ENCODE assay signal across 8 cellular contexts in the genomic region with DNA sequence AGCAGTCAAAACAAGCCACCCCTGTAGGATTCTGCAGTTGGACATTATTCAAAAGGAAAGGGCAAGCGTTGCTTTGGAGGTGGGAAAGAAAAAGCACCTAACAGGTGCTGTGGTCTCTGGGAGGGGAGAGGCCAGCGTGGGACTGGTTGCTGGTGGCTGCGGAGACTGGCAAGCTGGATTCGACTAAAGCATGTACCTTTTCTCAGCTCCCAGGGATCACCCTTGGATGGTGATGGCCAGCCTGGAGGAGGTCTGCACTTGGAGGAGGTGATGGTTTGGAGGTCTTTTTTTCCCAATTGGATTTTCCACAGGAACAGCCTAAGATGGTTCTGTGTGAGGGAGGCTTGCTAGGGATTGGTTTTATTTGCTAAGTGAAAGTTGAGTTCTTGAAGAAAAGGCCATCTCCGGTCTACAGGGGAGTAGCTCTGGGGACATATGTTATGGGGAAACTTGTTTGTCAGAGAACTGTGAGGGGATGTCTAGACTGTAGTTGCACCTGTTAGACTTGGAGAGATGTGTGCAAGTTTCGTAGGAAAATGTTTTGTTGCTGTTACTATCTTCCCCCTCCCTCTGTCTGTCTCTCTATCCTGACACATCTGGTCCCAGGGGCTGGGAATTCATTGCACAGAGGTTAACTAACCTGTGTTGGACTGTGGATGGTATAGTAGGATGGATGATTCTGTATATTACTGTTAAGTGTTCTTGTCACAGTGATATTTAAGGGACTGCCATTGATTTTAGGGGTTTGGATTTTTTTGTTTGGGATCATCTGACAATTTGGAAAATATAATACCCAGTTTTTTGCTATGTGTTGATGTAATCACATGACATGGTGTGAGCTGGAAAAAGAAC. TPM values are rescaled to one million over a fixed set of nuclear protein-coding genes. Genes with fewer than 3 reads are reported as not detected.
DNase-seq lines count a peak whose midpoint lies in the region; ATAC-seq, FAIRE-seq and TF ChIP-seq lines count a peak whose summit lies in the region.

No MANE protein-coding gene starts in this region.

- H4K8ac ChIP-seq in IMR-90 (ENCODE audit: low read depth in 2 of 2, low read length in 2 of 2), result peak overlapping the region; percentile 4 to 11; a peak in 2 of 4 replicates

- POLR2A ChIA-PET in IMR-90 (lab: Charles Lee; ENCODE audit: unreplicated experiment) (no interaction called here), HepG2 (lab: Yijun Ruan, JAX) (no interaction called here)

- H2BK15ac ChIP-seq in IMR-90 (ENCODE audit: low read depth, low read length), result no peak overlapping the region

- H3K27me3 ChIP-seq in DND-41 (ENCODE audit: insufficient read depth, low read length, poor library complexity), result no peaks in the 10 kb centered on the region
- no peaks in the 10 kb centered on the region for H3K27me3 ChIP-seq in IMR-90 (ENCODE audit: control insufficient read depth, insufficient read depth, low read length)
- no peaks in the 10 kb centered on the region for H3K27me3 ChIP-seq in ascending aorta
- 0 out of 5 replicates have a peak, but pooled peaks cover 0 to 3% of the 10 kb centered on the region in 2 experiments for H3K27me3 ChIP-seq in HepG2 (ENCODE audit: control insufficient read depth in 1 of 2, insufficient read depth in 2 of 2, low read length in 2 of 2)
- no peaks in the 10 kb centered on the region for H3K27me3 ChIP-seq in thyroid gland

- BruUV-seq in IMR-90 (replicated peaks; lab: Mats Ljungman, UMichigan), result no TSS peak
- BruUV-seq in HepG2 (replicated peaks; lab: Mats Ljungman, UMichigan), result no TSS peak

- peak overlapping the region; percentile 9; the same call in 1 of the 2 replicates for H3K18ac ChIP-seq in IMR-90 (ENCODE audit: low read depth, low read length)

- H2BK20ac ChIP-seq in IMR-90 (ENCODE audit: low read depth, low read length), result no peak overlapping the region; the same call in 1 of the 2 replicates

- peak; percentile 39 for ATAC-seq in DND-41 (ENCODE audit: insufficient read depth, low read depth)
- no peak for ATAC-seq in IMR-90 (ENCODE audit: low read depth)
- ATAC-seq in HepG2, result no peak
- ATAC-seq in HG03139 (IDR thresholded peaks at IDR 0.05; ENCODE audit: unreplicated experiment), result no peak

- FAIRE-seq in HepG2 (lab: Jason Lieb, UNC), result peak; percentile 15

- peak overlapping the region; percentile 89 for H2AK9ac ChIP-seq in IMR-90 (replicated peaks; ENCODE audit: low read depth, low read length, poor library complexity)

- H4K20me1 ChIP-seq in DND-41 (ENCODE audit: insufficient read depth, low read length), result peaks cover 51% of the 10 kb centered on the region
- H4K20me1 ChIP-seq in IMR-90 (ENCODE audit: insufficient read depth, low read length), result peaks cover 40% of the 10 kb centered on the region
- peaks cover 14% of the 10 kb centered on the region; the same call in 1 of the 2 replicates for H4K20me1 ChIP-seq in HepG2 (ENCODE audit: insufficient read depth, low read length)

- WGBS in IMR-90 (ENCODE audit: extremely low coverage in 2 of 2, insufficient read length in 1 of 2), 2 experiments, result 0% methylated on average over 1 of the region's 6 CpGs; no CpG with 5 or more reads in 1 of the 2 experiments
- 55% methylated on average over 6 of the region's 6 CpGs for WGBS in HepG2 (ENCODE audit: low lambda C conversion rate)
- 45 to 51% methylated on average over 6 of the region's 6 CpGs for WGBS in thyroid gland, 2 donors

- dilution Hi-C loops in IMR-90 (cut with HindIII; ENCODE audit: low sequenced_read_pairs, unreplicated experiment), result no loop called here

- H2BK120ac ChIP-seq in IMR-90 (ENCODE audit: low read depth, low read length), result peak overlapping the region; percentile 79

- H4K5ac ChIP-seq in IMR-90 (ENCODE audit: low read depth, low read length), result no peak overlapping the region

- DNase-seq in DND-41, result peak; percentile 39
- DNase-seq in IMR-90, result no peak
- no peak for DNase-seq in ascending aorta (ENCODE audit: low spot score in 2 of 2)
- DNase-seq in HepG2 (ENCODE audit: low spot score), result no peak
- DNase-seq in thyroid gland, result no peak
- no peak for DNase-seq in NCI-H226
- no peak for DNase-seq in stimulated activated CD4-positive, alpha-beta T cell treated with anti-CD3 and anti-CD28 coated beads, Interleukin-15, amount 100 ng/mL, for 24 hours

- no peak for TF ChIP-seq RAD21 in IMR-90 (IDR thresholded peaks at IDR 0.05; ENCODE audit: low read length)
- TF ChIP-seq RAD21 in HepG2 (CRISPR knock-in tag; IDR thresholded peaks at IDR 0.05), result no peak

- H3K9me3 ChIP-seq in DND-41 (ENCODE audit: insufficient read depth, low read length, severe bottlenecking), result no peaks in the 10 kb centered on the region
- no peaks in the 10 kb centered on the region for H3K9me3 ChIP-seq in IMR-90 (ENCODE audit: control insufficient read depth, insufficient read depth, low read length)
- no peaks in the 10 kb centered on the region for H3K9me3 ChIP-seq in ascending aorta
- no peaks in the 10 kb centered on the region for H3K9me3 ChIP-seq in HepG2 (ENCODE audit: low read length)
- H3K9me3 ChIP-seq in thyroid gland, result no peaks in the 10 kb centered on the region

- TF ChIP-seq POLR2A in IMR-90 (IDR thresholded peaks at IDR 0.05; ENCODE audit: low read depth, low read length), result no peak
- no peak for TF ChIP-seq POLR2A in HepG2 (IDR thresholded peaks at IDR 0.05; ENCODE audit: insufficient read depth in 1 of 2, low read depth in 2 of 2, low read length in 2 of 2)
- no peak for TF ChIP-seq POLR2A in thyroid gland (IDR thresholded peaks at IDR 0.05)

- CTCF ChIA-PET in IMR-90 (lab: Yijun Ruan, JAX), result no interaction called here
- CTCF ChIA-PET in HepG2 (lab: Yijun Ruan, JAX; ENCODE audit: low intra/inter-chr PET ratio, low total read pairs), result no interaction called here

- peak overlapping the region; percentile 86 for H3K27ac ChIP-seq in DND-41 (ENCODE audit: low read length)
- peak overlapping the region; percentile 92; the same call in 1 of the 2 replicates for H3K27ac ChIP-seq in IMR-90 (ENCODE audit: insufficient read depth, low read length)
- peak overlapping the region; percentile 84 to 97 for H3K27ac ChIP-seq in ascending aorta
- H3K27ac ChIP-seq in HepG2 (ENCODE audit: extremely low read length, insufficient read depth, low read length), result no peak overlapping the region
- peak overlapping the region in 2 of 3 donors; percentile 87 to 94 for H3K27ac ChIP-seq in thyroid gland

- H2AFZ ChIP-seq in DND-41 (ENCODE audit: low read depth, low read length), result no peak overlapping the region
- no peak overlapping the region for H2AFZ ChIP-seq in IMR-90 (replicated peaks; ENCODE audit: low read length, poor library complexity)
- H2AFZ ChIP-seq in HepG2 (ENCODE audit: low read length), result no peak overlapping the region

- no peak overlapping the region for H4K91ac ChIP-seq in IMR-90 (ENCODE audit: insufficient read depth, low read depth, low read length)

- H3K4me2 ChIP-seq in DND-41 (ENCODE audit: insufficient read depth, low read length), result peak overlapping the region; percentile 73
- H3K4me2 ChIP-seq in IMR-90 (ENCODE audit: low read depth, low read length), result peak overlapping the region; percentile 94
- H3K4me2 ChIP-seq in HepG2 (ENCODE audit: low read depth, low read length), result peak overlapping the region; percentile 80

- intact Hi-C loops in IMR-90 (cut with micrococcal nuclease) (loop anchor here (1.0 kb wide), 2 partner anchors 177 to 293 kb away; no protein-coding TSS in a partner anchor), ascending aorta (cut with DNase I) (loop anchor here (5.0 kb wide), 1 partner anchor 293 kb away; no protein-coding TSS in a partner anchor), HepG2 (cut with micrococcal nuclease; ENCODE audit: unreplicated experiment) (loop anchor here (2.0 kb wide), 1 partner anchor 292 kb away; no protein-coding TSS in a partner anchor), thyroid gland (cut with DNase I) (no loop called here)

- H2BK5ac ChIP-seq in IMR-90 (ENCODE audit: low read depth, low read length, poor library complexity, severe bottlenecking), result peak overlapping the region; percentile 95

- TF ChIP-seq EP300 in HepG2 (IDR thresholded peaks at IDR 0.05; ENCODE audit: low read depth in 2 of 2, low read length in 2 of 2) (no peak), HepG2 (CRISPR knock-in tag; IDR thresholded peaks at IDR 0.05; ENCODE audit: borderline replicate concordance) (no peak)

- peaks cover 71% of the 10 kb centered on the region for H3K79me2 ChIP-seq in DND-41 (ENCODE audit: insufficient read depth, low read length)
- H3K79me2 ChIP-seq in HepG2 (ENCODE audit: insufficient read depth, low read length), result peaks cover 55% of the 10 kb centered on the region

- in situ Hi-C loops in IMR-90 (cut with MboI; ENCODE audit: low sequenced_read_pairs), result loop anchor here (5.0 to 10.0 kb wide), 3 partner anchors 216 to 296 kb away; no protein-coding TSS in a partner anchor
- in situ Hi-C loops in HepG2 (cut with HindIII; ENCODE audit: extremely low pct_ligation_motif_present, low pct_unique_long_range_greater_than_20kb), result no loop called here

- peak overlapping the region; percentile 99 for H3K14ac ChIP-seq in IMR-90 (replicated peaks; ENCODE audit: low read depth, low read length)

- H3K79me1 ChIP-seq in IMR-90 (ENCODE audit: low read depth in 1 of 2, low read length in 2 of 2), result peaks cover 9 to 47% of the 10 kb centered on the region in 2 experiments

- H3K9ac ChIP-seq in DND-41 (ENCODE audit: low read depth, low read length), result peak overlapping the region; percentile 97
- peak overlapping the region; percentile 81 for H3K9ac ChIP-seq in IMR-90 (ENCODE audit: low read depth, low read length)
- peak overlapping the region; percentile 82; the same call in 1 of the 2 replicates for H3K9ac ChIP-seq in HepG2 (ENCODE audit: insufficient read depth, low read depth, low read length)

- H3K36me3 ChIP-seq in DND-41 (ENCODE audit: insufficient read depth, low read length) (peaks cover 53% of the 10 kb centered on the region), IMR-90 (ENCODE audit: control insufficient read depth, insufficient read depth, low read length) (no peaks in the 10 kb centered on the region; the same call in 1 of the 2 replicates), ascending aorta (no peaks in the 10 kb centered on the region), HepG2 (replicated peaks in 1 of 2; ENCODE audit: control insufficient read depth in 1 of 2, insufficient read depth in 2 of 2, low read length in 2 of 2) (peaks cover 0 to 3% of the 10 kb centered on the region in 2 experiments; a peak in 1 of 5 replicates), thyroid gland (no peaks in the 10 kb centered on the region)

- H3K4me1 ChIP-seq in DND-41 (ENCODE audit: insufficient read depth, low read length) (peaks cover 53% of the 10 kb centered on the region), IMR-90 (ENCODE audit: control insufficient read depth, insufficient read depth, low read length) (peaks cover 5% of the 10 kb centered on the region), ascending aorta (peaks cover 0 to 12% of the 10 kb centered on the region in 2 donors), HepG2 (ENCODE audit: insufficient read depth, low read length) (peaks cover 27% of the 10 kb centered on the region), thyroid gland (peaks cover 20 to 22% of the 10 kb centered on the region in 2 donors)

- peak overlapping the region; percentile 93 for H3K23ac ChIP-seq in IMR-90 (ENCODE audit: low read depth, low read length)

- H3K9me1 ChIP-seq in IMR-90 (ENCODE audit: insufficient read depth, low read length), result peaks cover 13% of the 10 kb centered on the region

- H3K4me3 ChIP-seq in DND-41 (ENCODE audit: low read depth in 1 of 2, low read length in 2 of 2), result peak overlapping the region; percentile 74 to 89
- peak overlapping the region; percentile 100 for H3K4me3 ChIP-seq in IMR-90 (ENCODE audit: insufficient read depth, low read depth, low read length)
- H3K4me3 ChIP-seq in ascending aorta, result peak overlapping the region; percentile 99 to 100
- peak overlapping the region; percentile 74 to 84 (median 84) for H3K4me3 ChIP-seq in HepG2 (replicated peaks in 1 of 3; ENCODE audit: insufficient read depth in 1 of 3, low read depth in 2 of 3, low read length in 3 of 3)
- peak overlapping the region in 2 of 3 donors; percentile 42 to 90 for H3K4me3 ChIP-seq in thyroid gland (replicated peaks in 1 of 3)

- H2AK5ac ChIP-seq in IMR-90 (ENCODE audit: low read depth, low read length), result peak overlapping the region; percentile 76

- TF ChIP-seq CTCF in DND-41 (IDR thresholded peaks at IDR 0.05; ENCODE audit: borderline replicate concordance, extremely low read depth, low read length, poor library complexity, severe bottlenecking), result no peak
- TF ChIP-seq CTCF in IMR-90 (conservative IDR thresholded peaks at IDR 0.05; ENCODE audit: low read depth, low read length), result no peak
- no peak for TF ChIP-seq CTCF in ascending aorta (IDR thresholded peaks at IDR 0.05)
- no peak for TF ChIP-seq CTCF in HepG2 (CRISPR knock-in tag; IDR thresholded peaks at IDR 0.05)
- TF ChIP-seq CTCF in thyroid gland (IDR thresholded peaks at IDR 0.05), result no peak

- peak overlapping the region; percentile 85 for H3K4ac ChIP-seq in IMR-90 (ENCODE audit: low read depth, low read length)

- H3K56ac ChIP-seq in IMR-90 (ENCODE audit: extremely low read depth, insufficient read depth, low read length), result no peak overlapping the region; the same call in 1 of the 2 replicates

RNA-seq across cellular contexts. Expression of a gene that starts 2.2 kb away (rescaled TPM):
- total RNA-seq in IMR-90 (2012; rRNA removed) (20.3 and 23.1 TPM in 2 replicates), ascending aorta (40.1 TPM), HepG2 (2016; rRNA removed; fragmentation: Illumina TruSeq; extraction: Trizol) (10.1 and 11.5 TPM in 2 replicates), thyroid gland (10 to 100 TPM; 17.2 to 41.9 (median 19.6) TPM)
- polyA plus RNA-seq in IMR-90 (2012; rRNA removed) (16.3 and 17.1 TPM in 2 replicates), HepG2 (2011; rRNA removed) (8.2 and 9.3 TPM in 2 replicates)
- polyA plus RNA-seq in IMR-90 (2012; cell fraction: cytosol; rRNA removed), result 7.6 and 11.1 TPM in 2 replicates
- polyA plus RNA-seq in IMR-90 (2012; cell fraction: nucleus; rRNA removed; ENCODE audit: low replicate concordance), result 18.4 and 19.6 TPM in 2 replicates
- 0.62 and 0.81 TPM in 2 replicates for total RNA-seq in HepG2 (2016; cell fraction: cytosol; rRNA removed; fragmentation: Illumina TruSeq; extraction: Trizol; ENCODE audit: low read depth)
- 9.8 and 11.5 TPM in 2 replicates for total RNA-seq in HepG2 (2016; cell fraction: insoluble cytoplasmic fraction; rRNA removed; fragmentation: Illumina TruSeq; extraction: Trizol)
- total RNA-seq in HepG2 (2016; cell fraction: membrane; rRNA removed; fragmentation: Illumina TruSeq; extraction: Trizol), result 4.4 and 5.2 TPM in 2 replicates
- total RNA-seq in HepG2 (2016; cell fraction: nucleus; rRNA removed; fragmentation: Illumina TruSeq; extraction: Trizol), result 11.0 and 12.1 TPM in 2 replicates
- 7.3 and 8.2 TPM in 2 replicates for polyA plus RNA-seq in HepG2 (2011; cell fraction: cytosol; rRNA removed)
- polyA plus RNA-seq in HepG2 (2011; cell fraction: nucleus; rRNA removed), result 8.6 and 9.9 TPM in 2 replicates
- polyA plus RNA-seq in HepG2 (2012), result 5.3 and 6.0 TPM in 2 replicates
- 0.89 and 1.4 TPM in 2 replicates for polyA plus RNA-seq in HepG2 (2016; cell fraction: cytosol; fragmentation: Illumina TruSeq; extraction: Trizol; ENCODE audit: low read depth)
- 6.8 and 9.2 TPM in 2 replicates for polyA plus RNA-seq in HepG2 (2016; cell fraction: insoluble cytoplasmic fraction; fragmentation: Illumina TruSeq; extraction: Trizol; ENCODE audit: low read depth)
- 2.1 and 2.6 TPM in 2 replicates for polyA plus RNA-seq in HepG2 (2016; cell fraction: membrane; fragmentation: Illumina TruSeq; extraction: Trizol; ENCODE audit: low read depth)
- 9.5 and 10.2 TPM in 2 replicates for polyA plus RNA-seq in HepG2 (2016; cell fraction: nucleus; fragmentation: Illumina TruSeq; extraction: Trizol; ENCODE audit: insufficient read depth, low read depth)
- polyA minus RNA-seq in HepG2 (2011; rRNA and poly(A)+ RNA removed; ENCODE audit: low replicate concordance), result 33.7 and 36.3 TPM in 2 replicates
- 10.1 and 14.8 TPM in 2 replicates for polyA minus RNA-seq in HepG2 (2011; cell fraction: cytosol; rRNA and poly(A)+ RNA removed)
- 18.7 and 29.2 TPM in 2 replicates for polyA minus RNA-seq in HepG2 (2011; cell fraction: nucleus; rRNA and poly(A)+ RNA removed)
